ENCODE assay signal across 16 cellular contexts in the genomic region with DNA sequence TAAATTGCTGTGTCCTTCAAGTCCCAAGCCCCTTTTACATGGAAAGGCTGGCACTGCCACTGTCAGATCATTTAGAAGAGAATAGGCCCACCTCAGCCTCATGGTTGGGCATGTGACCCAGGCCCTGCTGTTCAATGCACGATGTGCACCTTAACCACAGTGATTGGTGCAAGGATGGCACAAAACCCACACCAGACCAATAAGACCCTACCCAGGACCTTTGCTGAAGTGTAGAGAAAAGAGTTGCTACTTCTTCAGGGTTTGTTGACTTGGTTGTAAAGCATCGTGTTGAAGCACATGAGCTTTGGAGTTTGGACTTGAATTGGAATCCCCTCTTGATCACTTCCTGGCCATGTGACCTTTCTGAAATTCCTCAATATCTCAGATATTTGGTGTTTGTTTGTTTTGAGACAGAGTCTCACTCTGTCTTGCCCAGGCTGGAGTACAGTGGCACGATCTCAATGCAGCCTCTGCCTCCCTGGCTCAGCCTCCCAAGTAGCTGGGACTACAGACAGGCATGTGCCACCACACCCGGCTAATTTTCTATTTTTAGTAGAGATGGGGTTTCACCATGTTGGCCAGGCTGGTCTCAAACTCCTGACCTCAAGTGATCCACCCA. TPM values are rescaled to one million over a fixed set of nuclear protein-coding genes. Genes with fewer than 3 reads are reported as not detected.
A peak's percentile ranks its signal among the peaks of the same experiment; 100 is the strongest.
DNase-seq lines count a peak whose midpoint lies in the region; ATAC-seq, FAIRE-seq and TF ChIP-seq lines count a peak whose summit lies in the region.
"Had no signal": no experiment of that assay in that cellular context is flagged by ENCODE, and none has a peak within 500 bp of the region (broad histone marks: within the 10 kb centered on the region; RNA-seq: fewer than 3 reads in every experiment).

No MANE protein-coding gene starts in this region.

- no peaks in the 10 kb centered on the region for H3K27me3 ChIP-seq in CD4-positive, alpha-beta memory T cell (ENCODE audit: insufficient read depth, low read length)
- H3K27me3 ChIP-seq in neural progenitor cell = no peaks in the 10 kb centered on the region
- H3K27me3 ChIP-seq in mesenchymal stem cell (ENCODE audit: control insufficient read depth in 1 of 2, insufficient read depth in 1 of 2, low read length in 2 of 2) = no peaks in the 10 kb centered on the region
- H3K27me3 ChIP-seq: BLaER1 treated with 17β-estradiol and CSF1 and Interleukin-3, amounts not matched to agents 10 nM and 100 nM had no signal

- peak overlapping the region in 2 of 8 donors; percentile 4 to 46 for H3K4me3 Mint-ChIP-seq in CD4-positive, alpha-beta memory T cell
- peak overlapping the region; percentile 68 for H3K4me3 Mint-ChIP-seq in activated T-helper 17 cell treated with anti-CD3 and anti-CD28 coated beads, Interleukin-2, amount 50 U/mL, for 72 hours
- no peak overlapping the region for H3K4me3 Mint-ChIP-seq in neural progenitor cell
- no peak overlapping the region for H3K4me3 Mint-ChIP-seq in activated naive CD4-positive, alpha-beta T cell treated with anti-CD3 and anti-CD28 coated beads, Interleukin-2, amount 10 ng/mL, durations not matched to agents 7 days and 5 days
- H3K4me3 Mint-ChIP-seq: CD8-positive, alpha-beta memory T cell had no signal

- POLR2A ChIA-PET in CD4-positive, alpha-beta memory T cell (lab: Charles Lee; ENCODE audit: partially characterized antibody) = interaction anchor here (0.7 to 3.0 kb wide), 3 partner anchors 14 to 25 kb away, joined by 3 to 11 read pairs (median 4); a partner anchor contains a TSS

- H2AK5ac ChIP-seq in mesenchymal stem cell (ENCODE audit: low read length, severe bottlenecking) = no peak overlapping the region

- no peak overlapping the region for H3K14ac ChIP-seq in mesenchymal stem cell (ENCODE audit: low read length in 2 of 2)

- no peaks in the 10 kb centered on the region for H3K79me1 ChIP-seq in mesenchymal stem cell (replicated peaks; ENCODE audit: low read length, poor library complexity, severe bottlenecking)

- no peak overlapping the region for H3K4me2 ChIP-seq in neural progenitor cell
- H3K4me2 ChIP-seq in mesenchymal stem cell (ENCODE audit: low read length, poor library complexity, severe bottlenecking) = no peak overlapping the region
- H3K4me2 ChIP-seq: BLaER1 treated with 17β-estradiol and CSF1 and Interleukin-3, amounts not matched to agents 10 nM and 100 nM; PC-9 had no signal

- no peaks in the 10 kb centered on the region for H3K9me3 ChIP-seq in CD4-positive, alpha-beta memory T cell (ENCODE audit: control insufficient read depth in 1 of 2, low read length in 2 of 2)
- no peaks in the 10 kb centered on the region for H3K9me3 ChIP-seq in neural progenitor cell (ENCODE audit: low read depth)
- no peaks in the 10 kb centered on the region for H3K9me3 ChIP-seq in mesenchymal stem cell (ENCODE audit: control insufficient read depth, low read length)
- H3K9me3 ChIP-seq: BLaER1 treated with 17β-estradiol and CSF1 and Interleukin-3, amounts not matched to agents 10 nM and 100 nM had no signal

- 97% methylated on average over 2 of the region's 4 CpGs for WGBS in mesenchymal stem cell

- no peak overlapping the region for H2BK15ac ChIP-seq in mesenchymal stem cell (ENCODE audit: low read depth, poor library complexity, severe bottlenecking)

- H2BK12ac ChIP-seq in mesenchymal stem cell (ENCODE audit: low read length in 2 of 2) = no peak overlapping the region

- no peak overlapping the region for H3K4me3 ChIP-seq in CD4-positive, alpha-beta memory T cell (ENCODE audit: low read length in 2 of 2)
- H3K4me3 ChIP-seq in neural progenitor cell = no peak overlapping the region
- H3K4me3 ChIP-seq in mesenchymal stem cell (ENCODE audit: insufficient read depth in 1 of 2, low read depth in 1 of 2, low read length in 2 of 2) = no peak overlapping the region
- H3K4me3 ChIP-seq: BLaER1 treated with 17β-estradiol and CSF1 and Interleukin-3, amounts not matched to agents 10 nM and 100 nM; PC-9 had no signal

- peak overlapping the region in 5 of 7 donors; percentile 32 to 64 (median 42) for H3K27ac Mint-ChIP-seq in CD4-positive, alpha-beta memory T cell
- peak overlapping the region; percentile 87 for H3K27ac Mint-ChIP-seq in activated T-helper 17 cell treated with anti-CD3 and anti-CD28 coated beads, Interleukin-2, amount 50 U/mL, for 72 hours
- no peak overlapping the region for H3K27ac Mint-ChIP-seq in neural progenitor cell
- no peak overlapping the region for H3K27ac Mint-ChIP-seq in activated naive CD4-positive, alpha-beta T cell treated with anti-CD3 and anti-CD28 coated beads, Interleukin-2, amount 10 ng/mL, durations not matched to agents 7 days and 5 days

- H3K9ac ChIP-seq in neural progenitor cell (no peak overlapping the region), mesenchymal stem cell (ENCODE audit: low read length) (no peak overlapping the region)

- no peak overlapping the region for H2BK120ac ChIP-seq in mesenchymal stem cell (ENCODE audit: low read depth, low read length)

- intact Hi-C loops in CD4-positive, alpha-beta memory T cell (cut with micrococcal nuclease) = loop anchor here (1.0 kb wide), 4 partner anchors 70 to 1217 kb away; no protein-coding TSS in a partner anchor

- no peak overlapping the region for H4K91ac ChIP-seq in mesenchymal stem cell (ENCODE audit: low read length)

- FAIRE-seq in GM19239 (lab: Jason Lieb, UNC) = peak; percentile 56
- FAIRE-seq: D721Med, H54 had no signal

- no peaks in the 10 kb centered on the region for H3K27me3 Mint-ChIP-seq in CD4-positive, alpha-beta memory T cell
- H3K27me3 Mint-ChIP-seq in activated T-helper 17 cell treated with anti-CD3 and anti-CD28 coated beads, Interleukin-2, amount 50 U/mL, for 72 hours = no peaks in the 10 kb centered on the region
- peaks cover 6% of the 10 kb centered on the region for H3K27me3 Mint-ChIP-seq in neural progenitor cell (ENCODE audit: insufficient read depth, low read depth)
- H3K27me3 Mint-ChIP-seq in activated naive CD4-positive, alpha-beta T cell treated with anti-CD3 and anti-CD28 coated beads, Interleukin-2, amount 10 ng/mL, durations not matched to agents 7 days and 5 days = no peaks in the 10 kb centered on the region
- H3K27me3 Mint-ChIP-seq: CD8-positive, alpha-beta memory T cell had no signal

- no peak overlapping the region for H2BK5ac ChIP-seq in mesenchymal stem cell (ENCODE audit: low read depth, low read length, poor library complexity, severe bottlenecking)

- peaks cover 9% of the 10 kb centered on the region for H3K4me1 ChIP-seq in CD4-positive, alpha-beta memory T cell (ENCODE audit: insufficient read depth, low read length)
- no peaks in the 10 kb centered on the region for H3K4me1 ChIP-seq in neural progenitor cell
- no peaks in the 10 kb centered on the region for H3K4me1 ChIP-seq in mesenchymal stem cell (ENCODE audit: control insufficient read depth, insufficient read depth, low read depth, low read length)

- H3K36me3 ChIP-seq in CD4-positive, alpha-beta memory T cell (ENCODE audit: insufficient read depth, low read length) = no peaks in the 10 kb centered on the region
- H3K36me3 ChIP-seq in neural progenitor cell (no peaks in the 10 kb centered on the region), mesenchymal stem cell (ENCODE audit: control insufficient read depth in 1 of 2, insufficient read depth in 2 of 2, low read depth in 1 of 2, low read length in 2 of 2) (peaks cover 0 to 3% of the 10 kb centered on the region in 2 experiments)

- H3K23ac ChIP-seq in mesenchymal stem cell (ENCODE audit: low read length in 2 of 2) = no peak overlapping the region

- peak; percentile 18 for ATAC-seq in activated T-helper 17 cell treated with anti-CD3 and anti-CD28 coated beads, Interleukin-2, amount 50 U/mL, for 72 hours (replicated peaks)

- H3K79me2 ChIP-seq in neural progenitor cell (ENCODE audit: low read depth) = no peaks in the 10 kb centered on the region

- H4K8ac ChIP-seq in mesenchymal stem cell (ENCODE audit: low read length) = no peak overlapping the region

- no peaks in the 10 kb centered on the region for H4K20me1 ChIP-seq in neural progenitor cell (ENCODE audit: low read depth)
- H4K20me1 ChIP-seq: BLaER1 treated with 17β-estradiol and CSF1 and Interleukin-3, amounts not matched to agents 10 nM and 100 nM had no signal

- no peaks in the 10 kb centered on the region for H3F3A ChIP-seq in neural progenitor cell (ENCODE audit: low read depth)

- no peak overlapping the region for H3K4ac ChIP-seq in mesenchymal stem cell (ENCODE audit: low read depth in 1 of 2, low read length in 2 of 2)

- CTCF ChIA-PET in CD4-positive, alpha-beta memory T cell (lab: Charles Lee; ENCODE audit: partially characterized antibody) = interaction anchor here (0.8 to 2.2 kb wide), 7 partner anchors 22 to 1216 kb away, joined by 3 to 10 read pairs (median 5); a partner anchor contains a TSS
- CTCF ChIA-PET in activated naive CD4-positive, alpha-beta T cell treated with anti-CD3 and anti-CD28 coated beads, Interleukin-2, amount 10 ng/mL, durations not matched to agents 7 days and 5 days (lab: Charles Lee) = interaction anchor here (0.6 to 1.4 kb wide), 10 partner anchors 10 to 1218 kb away, joined by 3 to 4 read pairs (median 3); a partner anchor contains a TSS

- H3K4me1 Mint-ChIP-seq in CD4-positive, alpha-beta memory T cell = peaks cover 5 to 21% (median 11%) of the 10 kb centered on the region in 4 donors
- peaks cover 19% of the 10 kb centered on the region for H3K4me1 Mint-ChIP-seq in activated T-helper 17 cell treated with anti-CD3 and anti-CD28 coated beads, Interleukin-2, amount 50 U/mL, for 72 hours
- H3K4me1 Mint-ChIP-seq in neural progenitor cell = no peaks in the 10 kb centered on the region
- H3K4me1 Mint-ChIP-seq in activated naive CD4-positive, alpha-beta T cell treated with anti-CD3 and anti-CD28 coated beads, Interleukin-2, amount 10 ng/mL, durations not matched to agents 7 days and 5 days = peaks cover 8% of the 10 kb centered on the region
- H3K4me1 Mint-ChIP-seq: CD8-positive, alpha-beta memory T cell had no signal

- DNase-seq in CD4-positive, alpha-beta memory T cell = no peak
- no peak for DNase-seq in GM19239 (ENCODE audit: insufficient read length, low spot score)
- DNase-seq in neural progenitor cell (ENCODE audit: low spot score) = no peak
- DNase-seq in activated naive CD4-positive, alpha-beta T cell treated with anti-CD3 and anti-CD28 coated beads, Interleukin-2, amount 10 ng/mL, durations not matched to agents 7 days and 5 days = no peak
- DNase-seq in SKM-1 treated with dmso at 0.1 percent for 144 hours (lab: John Stamatoyannopoulos, UW; ENCODE audit: unreplicated experiment) = no peak
- DNase-seq in mesenchymal stem cell = no peak
- DNase-seq: NCI-H187, NCI-H226, SIG-M5 had no signal

- no peak overlapping the region for H3K27ac ChIP-seq in CD4-positive, alpha-beta memory T cell (ENCODE audit: low read depth, low read length)
- H3K27ac ChIP-seq in neural progenitor cell (no peak overlapping the region), mesenchymal stem cell (ENCODE audit: low read length, poor library complexity, severe bottlenecking) (no peak overlapping the region)
- H3K27ac ChIP-seq: BLaER1 treated with 17β-estradiol and CSF1 and Interleukin-3, amounts not matched to agents 10 nM and 100 nM; PC-9; RWPE1 had no signal

- H3K9me3 Mint-ChIP-seq in CD4-positive, alpha-beta memory T cell = peaks cover 0 to under 1% (median 0%) of the 10 kb centered on the region in 8 donors
- H3K9me3 Mint-ChIP-seq in activated T-helper 17 cell treated with anti-CD3 and anti-CD28 coated beads, Interleukin-2, amount 50 U/mL, for 72 hours = no peaks in the 10 kb centered on the region
- no peaks in the 10 kb centered on the region for H3K9me3 Mint-ChIP-seq in neural progenitor cell
- no peaks in the 10 kb centered on the region for H3K9me3 Mint-ChIP-seq in activated naive CD4-positive, alpha-beta T cell treated with anti-CD3 and anti-CD28 coated beads, Interleukin-2, amount 10 ng/mL, durations not matched to agents 7 days and 5 days
- H3K9me3 Mint-ChIP-seq: CD8-positive, alpha-beta memory T cell had no signal

- H3K18ac ChIP-seq in mesenchymal stem cell (ENCODE audit: low read depth in 1 of 2, low read length in 2 of 2) = no peak overlapping the region

- H3K36me3 Mint-ChIP-seq in CD4-positive, alpha-beta memory T cell = no peaks in the 10 kb centered on the region
- no peaks in the 10 kb centered on the region for H3K36me3 Mint-ChIP-seq in activated T-helper 17 cell treated with anti-CD3 and anti-CD28 coated beads, Interleukin-2, amount 50 U/mL, for 72 hours (ENCODE audit: low read depth)
- no peaks in the 10 kb centered on the region for H3K36me3 Mint-ChIP-seq in neural progenitor cell
- no peaks in the 10 kb centered on the region for H3K36me3 Mint-ChIP-seq in activated naive CD4-positive, alpha-beta T cell treated with anti-CD3 and anti-CD28 coated beads, Interleukin-2, amount 10 ng/mL, durations not matched to agents 7 days and 5 days

- TF ChIP-seq CTCF in neural progenitor cell (IDR thresholded peaks at IDR 0.05) = no peak

- H2AFZ ChIP-seq in neural progenitor cell (replicated peaks) = peak overlapping the region; percentile 7
- H2AFZ ChIP-seq in mesenchymal stem cell (ENCODE audit: low read depth, low read length) = no peak overlapping the region
- H2AFZ ChIP-seq: PC-9 had no signal

RNA-seq across cellular contexts. Expression of a gene that starts 24.8 kb away (rescaled TPM):
- total RNA-seq in CD4-positive, alpha-beta memory T cell = 10 to 100 TPM; 73.2 to 79.5 TPM
- polyA plus RNA-seq in CD4-positive, alpha-beta memory T cell = 10 to 100 TPM; 79.2 to 95.6 TPM
- 10 to 100 TPM; 46.2 to 77.9 TPM for total RNA-seq in activated T-helper 17 cell treated with anti-CD3 and anti-CD28 coated beads, Interleukin-2, amount 50 U/mL, for 72 hours
- 70.1 and 113 TPM in 2 replicates for total RNA-seq in neural progenitor cell (ENCODE audit: low replicate concordance)
- polyA plus RNA-seq in mesenchymal stem cell (2013, experiment 1 of 2) = 34.0 TPM
- polyA plus RNA-seq in mesenchymal stem cell (2013, experiment 2 of 2) = 34.4 TPM

Comparison
In these comparisons a context has a peak if more than half of its experiments do, and no peak if none do; other contexts are left out.
1. H3K27ac Mint-ChIP-seq: peak in CD4-positive, alpha-beta memory T cell (5 of 7) and activated T-helper 17 cell treated with anti-CD3 and anti-CD28 coated beads, Interleukin-2, amount 50 U/mL, for 72 hours (single experiment); none in neural progenitor cell (single experiment) and activated naive CD4-positive, alpha-beta T cell treated with anti-CD3 and anti-CD28 coated beads, Interleukin-2, amount 10 ng/mL, durations not matched to agents 7 days and 5 days (single experiment).